38 cellular contexts compared by ENCODE assay signal in genomic region chr6:46743425-46744158, GRCh38. TPM values are rescaled to one million over a fixed set of nuclear protein-coding genes. Genes with fewer than 3 reads are reported as not detected.
"Had no signal": no experiment of that assay in that cellular context is flagged by ENCODE, and none has a peak within 500 bp of the region (broad histone marks: within the 10 kb centered on the region; RNA-seq: fewer than 3 reads in every experiment).

No MANE protein-coding gene starts in this region.

- FAIRE-seq: astrocyte, TTC549 had no signal

- DNase-seq: activated B cell treated with CpG ODN at 0.5 μM for 24 hours; activated CD4-positive, alpha-beta memory T cell treated with anti-CD3 and anti-CD28 coated beads for 36 hours; activated CD4-positive, alpha-beta T cell treated with anti-CD3 and anti-CD28 coated beads for 4 hours; activated CD4-positive, alpha-beta T cell treated with anti-CD3 and anti-CD28 coated beads, Interleukin-2, amount 10 ng/mL, durations not matched to agents 24 days and 14 days; activated CD4-positive, alpha-beta T cell treated with anti-CD3 and anti-CD28 coated beads, Interleukin-2, amount 50 U/mL, for 1 hour; activated CD4-positive, alpha-beta T cell treated with anti-CD3 and anti-CD28 coated beads, Interleukin-2, amount 50 U/mL, for 4 hours; activated CD4-positive, CD25-positive, alpha-beta regulatory T cell treated with anti-CD3 and anti-CD28 coated beads, Interleukin-2, amount 50 U/mL, for 72 hours; activated CD8-positive, alpha-beta memory T cell treated with anti-CD3 and anti-CD28 coated beads, Interleukin-2, amount 50 U/mL, for 4 hours; activated CD8-positive, alpha-beta T cell treated with anti-CD3 and anti-CD28 coated beads for 36 hours; activated effector memory CD4-positive, alpha-beta T cell treated with anti-CD3 and anti-CD28 coated beads, Interleukin-2, amount 50 U/mL, for 16 hours; activated gamma-delta T cell treated with Interleukin-2 at 50 U/mL for 16 hours; activated naive CD4-positive, alpha-beta T cell; activated naive CD4-positive, alpha-beta T cell treated with anti-CD3 and anti-CD28 coated beads for 36 hours; activated naive CD4-positive, alpha-beta T cell treated with anti-CD3 and anti-CD28 coated beads, Interleukin-2, amount 50 U/mL, for 16 hours; activated naive CD8-positive, alpha-beta T cell treated with anti-CD3 and anti-CD28 coated beads for 36 hours; activated T-cell treated with anti-CD3 and anti-CD28 coated beads for 4 hours; activated T-cell treated with anti-CD3 and anti-CD28 coated beads, Interleukin-2, amount 50 U/mL, for 1 hour; activated T-cell treated with anti-CD3 and anti-CD28 coated beads, Interleukin-2, amount 50 U/mL, for 4 hours; activated T-cell treated with anti-CD3 and anti-CD28 coated beads, Interleukin-2, amount 50 U/mL, for 72 hours; adrenal gland; amniotic stem cell; aorta; body of pancreas; brain microvascular endothelial cell; central memory CD4-positive, alpha-beta T cell; cerebellar nuclear complex; T-helper 1 cell; T-helper 2 cell; T-helper 9 cell had no signal

- H3K27me3 ChIP-seq: adrenal gland, body of pancreas, brain microvascular endothelial cell, breast epithelium had no signal

- H3K27ac ChIP-seq: adrenal gland, body of pancreas, brain microvascular endothelial cell, breast epithelium, VCaP had no signal

- H3K4me3 ChIP-seq: adrenal gland, body of pancreas, breast epithelium had no signal

- ATAC-seq: activated CD8-positive, alpha-beta T cell treated with anti-CD3 and anti-CD28 coated beads for 36 hours; activated naive CD4-positive, alpha-beta T cell treated with anti-CD3 and anti-CD28 coated beads, Interleukin-2, amount 50 U/mL, for 72 hours; activated T-cell treated with anti-CD3 and anti-CD28 coated beads, Interleukin-2, amount 50 U/mL, for 4 hours; activated T-cell treated with anti-CD3 and anti-CD28 coated beads, Interleukin-2, amount 50 U/mL, for 72 hours; activated T-helper 17 cell treated with anti-CD3 and anti-CD28 coated beads, Interleukin-2, amount 50 U/mL, for 72 hours; body of pancreas had no signal

- H3K9me3 ChIP-seq: adrenal gland, body of pancreas, breast epithelium had no signal

- H3K4me1 ChIP-seq: adrenal gland, body of pancreas, breast epithelium had no signal

- H3K36me3 ChIP-seq: adrenal gland, brain microvascular endothelial cell, breast epithelium had no signal

RNA-seq across cellular contexts. Expression of gene ANKRD66, which starts 3.1 kb away (rescaled TPM):
- total RNA-seq: activated B cell treated with CpG ODN at 0.5 μM for 24 hours; activated CD4-positive, alpha-beta memory T cell treated with anti-CD3 and anti-CD28 coated beads for 36 hours; activated CD4-positive, alpha-beta T cell treated with anti-CD3 and anti-CD28 coated beads, Interleukin-2, amount 10 ng/mL, durations not matched to agents 24 days and 14 days; activated CD8-positive, alpha-beta memory T cell treated with anti-CD3 and anti-CD28 coated beads for 36 hours; activated CD8-positive, alpha-beta T cell treated with anti-CD3 and anti-CD28 coated beads for 36 hours; activated naive CD4-positive, alpha-beta T cell treated with anti-CD3 and anti-CD28 coated beads for 36 hours; activated naive CD4-positive, alpha-beta T cell treated with anti-CD3 and anti-CD28 coated beads, Interleukin-2, amount 50 U/mL, for 72 hours; activated naive CD8-positive, alpha-beta T cell treated with anti-CD3 and anti-CD28 coated beads for 36 hours; activated T-cell treated with anti-CD3 and anti-CD28 coated beads, Interleukin-2, amount 50 U/mL, for 4 hours; activated T-cell treated with anti-CD3 and anti-CD28 coated beads, Interleukin-2, amount 50 U/mL, for 72 hours; activated T-helper 1 cell treated with anti-CD3 and anti-CD28 coated beads, Interleukin-12 subunit alpha, Interleukin-12 subunit beta, Interleukin-2, Interleukin-4 antibody, amounts not matched to agents 30 ng/mL and 10 ng/mL and 1 ng/mL, durations not matched to agents 14 hours and 24 hours and 36 hours; activated T-helper 17 cell treated with anti-CD3 and anti-CD28 coated beads, Interleukin-2, amount 50 U/mL, for 72 hours; adrenal gland; aorta; astrocyte; body of pancreas; breast epithelium; cardiac septum had no signal
- polyA plus RNA-seq: adrenal gland, aorta had no signal

RNA-seq across cellular contexts. Expression of gene PLA2G7, which starts 8.4 kb away (rescaled TPM):
- total RNA-seq: activated CD4-positive, alpha-beta memory T cell treated with anti-CD3 and anti-CD28 coated beads for 36 hours; activated CD4-positive, alpha-beta T cell treated with anti-CD3 and anti-CD28 coated beads, Interleukin-2, amount 10 ng/mL, durations not matched to agents 24 days and 14 days; activated CD8-positive, alpha-beta memory T cell treated with anti-CD3 and anti-CD28 coated beads for 36 hours; activated CD8-positive, alpha-beta T cell treated with anti-CD3 and anti-CD28 coated beads for 36 hours; activated naive CD4-positive, alpha-beta T cell treated with anti-CD3 and anti-CD28 coated beads for 36 hours; activated naive CD4-positive, alpha-beta T cell treated with anti-CD3 and anti-CD28 coated beads, Interleukin-2, amount 50 U/mL, for 72 hours; activated naive CD8-positive, alpha-beta T cell treated with anti-CD3 and anti-CD28 coated beads for 36 hours; activated T-cell treated with anti-CD3 and anti-CD28 coated beads, Interleukin-2, amount 50 U/mL, for 4 hours; activated T-cell treated with anti-CD3 and anti-CD28 coated beads, Interleukin-2, amount 50 U/mL, for 72 hours; activated T-helper 1 cell treated with anti-CD3 and anti-CD28 coated beads, Interleukin-12 subunit alpha, Interleukin-12 subunit beta, Interleukin-2, Interleukin-4 antibody, amounts not matched to agents 30 ng/mL and 10 ng/mL and 1 ng/mL, durations not matched to agents 14 hours and 24 hours and 36 hours; activated T-helper 17 cell treated with anti-CD3 and anti-CD28 coated beads, Interleukin-2, amount 50 U/mL, for 72 hours had no signal

RNA-seq across cellular contexts. Expression of gene MEP1A, which starts 49.6 kb away (rescaled TPM):
- total RNA-seq: activated B cell treated with CpG ODN at 0.5 μM for 24 hours; activated CD4-positive, alpha-beta memory T cell treated with anti-CD3 and anti-CD28 coated beads for 36 hours; activated CD4-positive, alpha-beta T cell treated with anti-CD3 and anti-CD28 coated beads, Interleukin-2, amount 10 ng/mL, durations not matched to agents 24 days and 14 days; activated CD8-positive, alpha-beta memory T cell treated with anti-CD3 and anti-CD28 coated beads for 36 hours; activated CD8-positive, alpha-beta T cell treated with anti-CD3 and anti-CD28 coated beads for 36 hours; activated naive CD4-positive, alpha-beta T cell treated with anti-CD3 and anti-CD28 coated beads for 36 hours; activated naive CD4-positive, alpha-beta T cell treated with anti-CD3 and anti-CD28 coated beads, Interleukin-2, amount 50 U/mL, for 72 hours; activated naive CD8-positive, alpha-beta T cell treated with anti-CD3 and anti-CD28 coated beads for 36 hours; activated T-cell treated with anti-CD3 and anti-CD28 coated beads, Interleukin-2, amount 50 U/mL, for 4 hours; activated T-cell treated with anti-CD3 and anti-CD28 coated beads, Interleukin-2, amount 50 U/mL, for 72 hours; activated T-helper 1 cell treated with anti-CD3 and anti-CD28 coated beads, Interleukin-12 subunit alpha, Interleukin-12 subunit beta, Interleukin-2, Interleukin-4 antibody, amounts not matched to agents 30 ng/mL and 10 ng/mL and 1 ng/mL, durations not matched to agents 14 hours and 24 hours and 36 hours; activated T-helper 17 cell treated with anti-CD3 and anti-CD28 coated beads, Interleukin-2, amount 50 U/mL, for 72 hours; adrenal gland; aorta; astrocyte; body of pancreas; cardiac septum had no signal

RNA-seq across cellular contexts. Expression of gene TDRD6, which starts 55.9 kb away (rescaled TPM):
- total RNA-seq: activated B cell treated with CpG ODN at 0.5 μM for 24 hours; activated CD4-positive, alpha-beta memory T cell treated with anti-CD3 and anti-CD28 coated beads for 36 hours; activated CD4-positive, alpha-beta T cell treated with anti-CD3 and anti-CD28 coated beads, Interleukin-2, amount 10 ng/mL, durations not matched to agents 24 days and 14 days; activated CD8-positive, alpha-beta memory T cell treated with anti-CD3 and anti-CD28 coated beads for 36 hours; activated CD8-positive, alpha-beta T cell treated with anti-CD3 and anti-CD28 coated beads for 36 hours; activated naive CD4-positive, alpha-beta T cell treated with anti-CD3 and anti-CD28 coated beads for 36 hours; activated naive CD4-positive, alpha-beta T cell treated with anti-CD3 and anti-CD28 coated beads, Interleukin-2, amount 50 U/mL, for 72 hours; activated naive CD8-positive, alpha-beta T cell treated with anti-CD3 and anti-CD28 coated beads for 36 hours; activated T-cell treated with anti-CD3 and anti-CD28 coated beads, Interleukin-2, amount 50 U/mL, for 4 hours; activated T-cell treated with anti-CD3 and anti-CD28 coated beads, Interleukin-2, amount 50 U/mL, for 72 hours; activated T-helper 1 cell treated with anti-CD3 and anti-CD28 coated beads, Interleukin-12 subunit alpha, Interleukin-12 subunit beta, Interleukin-2, Interleukin-4 antibody, amounts not matched to agents 30 ng/mL and 10 ng/mL and 1 ng/mL, durations not matched to agents 14 hours and 24 hours and 36 hours; activated T-helper 17 cell treated with anti-CD3 and anti-CD28 coated beads, Interleukin-2, amount 50 U/mL, for 72 hours had no signal
